Comparison of ENCODE assay signal across 26 cellular contexts in genomic region chr9:137007060-137007815, GRCh38. TPM values are rescaled to one million over a fixed set of nuclear protein-coding genes. Genes with fewer than 3 reads are reported as not detected.
A peak's percentile ranks its signal among the peaks of the same experiment; 100 is the strongest.
DNase-seq lines count a peak whose midpoint lies in the region; ATAC-seq and TF ChIP-seq lines count a peak whose summit lies in the region.
"Had no signal": no experiment of that assay in that cellular context is flagged by ENCODE, and none has a peak within 500 bp of the region (broad histone marks: within the 10 kb centered on the region; RNA-seq: fewer than 3 reads in every experiment).

No MANE protein-coding gene starts in this region.

- WGBS in gastroesophageal sphincter (ENCODE audit: low coverage in 1 of 2), 2 donors = 29% methylated on average over 3 of the region's 30 CpGs; no CpG with 5 or more reads in 1 of the 2 donors
- 61 to 65% methylated on average over 26 to 30 of the region's 30 CpGs for WGBS in testis, 2 donors

- no peaks in the 10 kb centered on the region for H3K9me3 Mint-ChIP-seq in natural killer cell
- no peaks in the 10 kb centered on the region for H3K9me3 Mint-ChIP-seq in activated T-cell treated with anti-CD3 and anti-CD28 coated beads, Interleukin-2, amount 50 U/mL, for 24 hours
- H3K9me3 Mint-ChIP-seq: activated B cell treated with CpG ODN at 0.5 μM for 24 hours; activated naive CD8-positive, alpha-beta T cell treated with anti-CD3 and anti-CD28 coated beads, Interleukin-2, amount 50 U/mL, for 24 hours; activated T-helper 2 cell treated with anti-CD3 and anti-CD28 coated beads, Interferon-gamma antibody, Interleukin-2, Interleukin-4, amounts not matched to agents 10 μg/mL and 5 μg/mL and 100 μg/mL, durations not matched to agents 14 hours and 24 hours and 36 hours; CD8-positive, alpha-beta T cell; immature natural killer cell had no signal

- intact Hi-C loops in testis (cut with DNase I; ENCODE audit: low total_unique reads) (no loop called here), natural killer cell (cut with micrococcal nuclease) (no loop called here)

- TF ChIP-seq EP300 in gastroesophageal sphincter (IDR thresholded peaks at IDR 0.05) = no peak

- TF ChIP-seq POLR2A in gastroesophageal sphincter (IDR thresholded peaks at IDR 0.05) = no peak
- no peak for TF ChIP-seq POLR2A in testis (IDR thresholded peaks at IDR 0.05)

- H3K27ac ChIP-seq in gastroesophageal sphincter (no peak overlapping the region), testis (peak overlapping the region in 1 of 2 donors; percentile 14)
- H3K27ac ChIP-seq: esophagus squamous epithelium, heart left ventricle had no signal

- no peaks in the 10 kb centered on the region for H3K27me3 Mint-ChIP-seq in natural killer cell (ENCODE audit: low read depth in 2 of 2)
- no peaks in the 10 kb centered on the region for H3K27me3 Mint-ChIP-seq in activated T-cell treated with anti-CD3 and anti-CD28 coated beads, Interleukin-2, amount 50 U/mL, for 24 hours
- H3K27me3 Mint-ChIP-seq: activated B cell treated with CpG ODN at 0.5 μM for 24 hours; activated naive CD8-positive, alpha-beta T cell treated with anti-CD3 and anti-CD28 coated beads, Interleukin-2, amount 50 U/mL, for 24 hours had no signal

- no peak overlapping the region for H3K4me3 ChIP-seq in gastroesophageal sphincter
- no peak overlapping the region for H3K4me3 ChIP-seq in testis
- H3K4me3 ChIP-seq: esophagus squamous epithelium, heart left ventricle, K562 had no signal

- H3K4me1 ChIP-seq in gastroesophageal sphincter = peaks cover 0 to 19% (median 5%) of the 10 kb centered on the region in 3 donors
- peaks cover 22% of the 10 kb centered on the region for H3K4me1 ChIP-seq in testis

- peak; percentile 32 for ATAC-seq in gastroesophageal sphincter
- ATAC-seq in natural killer cell = no peak
- ATAC-seq: CD8-positive, alpha-beta T cell; K562 had no signal

- TF ChIP-seq CTCF in gastroesophageal sphincter (IDR thresholded peaks at IDR 0.05) = no peak
- no peak for TF ChIP-seq CTCF in testis (IDR thresholded peaks at IDR 0.05)
- no peak for TF ChIP-seq CTCF in natural killer cell (IDR thresholded peaks at IDR 0.05)

- H3K36me3 ChIP-seq in gastroesophageal sphincter = peaks cover 0 to 49% of the 10 kb centered on the region in 2 donors
- H3K36me3 ChIP-seq in testis (ENCODE audit: low read depth, missing control alignments) = no peaks in the 10 kb centered on the region

- DNase-seq in NCI-H345 (lab: John Stamatoyannopoulos, UW) (peak; percentile 32), NCI-H345 treated with DMSO at 0.1 percent for 48 hours (lab: John Stamatoyannopoulos, UW; ENCODE audit: unreplicated experiment) (no peak), NCI-H2196 treated with DMSO at 0.1 percent for 48 hours (lab: John Stamatoyannopoulos, UW; ENCODE audit: unreplicated experiment) (peak; percentile 30), testis (peak; percentile 68), natural killer cell (no peak), AG20443 (ENCODE audit: low spot score) (no peak)
- DNase-seq in activated T-cell treated with anti-CD3 and anti-CD28 coated beads, Interleukin-2, amount 50 U/mL, for 24 hours = no peak
- DNase-seq: activated B cell treated with CpG ODN at 0.5 μM for 24 hours; activated naive CD8-positive, alpha-beta T cell treated with anti-CD3 and anti-CD28 coated beads, Interleukin-2, amount 50 U/mL, for 24 hours; CD8-positive, alpha-beta T cell; effector CD4-positive, alpha-beta T cell; esophagus squamous epithelium; heart left ventricle; immature natural killer cell; SIG-M5; stimulated activated naive CD8-positive, alpha-beta T cell treated with anti-CD3 and anti-CD28 coated beads, Interleukin-15, Interleukin-2, amounts not matched to agents 100 U/mL and 50 U/mL, for 24 hours; T-helper 2 cell had no signal

- H3K36me3 Mint-ChIP-seq in natural killer cell = no peaks in the 10 kb centered on the region
- peaks cover 6% of the 10 kb centered on the region for H3K36me3 Mint-ChIP-seq in activated T-cell treated with anti-CD3 and anti-CD28 coated beads, Interleukin-2, amount 50 U/mL, for 24 hours (ENCODE audit: low read depth)
- H3K36me3 Mint-ChIP-seq: immature natural killer cell had no signal

- no peak overlapping the region for H3K27ac Mint-ChIP-seq in natural killer cell
- H3K27ac Mint-ChIP-seq in activated T-cell treated with anti-CD3 and anti-CD28 coated beads, Interleukin-2, amount 50 U/mL, for 24 hours = no peak overlapping the region
- H3K27ac Mint-ChIP-seq: activated B cell treated with CpG ODN at 0.5 μM for 24 hours; activated naive CD8-positive, alpha-beta T cell treated with anti-CD3 and anti-CD28 coated beads, Interleukin-2, amount 50 U/mL, for 24 hours; activated T-helper 2 cell treated with anti-CD3 and anti-CD28 coated beads, Interferon-gamma antibody, Interleukin-2, Interleukin-4, amounts not matched to agents 10 μg/mL and 5 μg/mL and 100 μg/mL, durations not matched to agents 14 hours and 24 hours and 36 hours; CD8-positive, alpha-beta T cell; memory B cell had no signal

- H3K4me1 Mint-ChIP-seq in natural killer cell = peaks cover 15 to 22% of the 10 kb centered on the region in 2 donors
- peaks cover 9% of the 10 kb centered on the region for H3K4me1 Mint-ChIP-seq in activated T-cell treated with anti-CD3 and anti-CD28 coated beads, Interleukin-2, amount 50 U/mL, for 24 hours (ENCODE audit: low read depth)
- H3K4me1 Mint-ChIP-seq: activated B cell treated with CpG ODN at 0.5 μM for 24 hours, memory B cell had no signal

- H3K4me3 Mint-ChIP-seq in natural killer cell = no peak overlapping the region
- no peak overlapping the region for H3K4me3 Mint-ChIP-seq in activated T-cell treated with anti-CD3 and anti-CD28 coated beads, Interleukin-2, amount 50 U/mL, for 24 hours
- H3K4me3 Mint-ChIP-seq: activated B cell treated with CpG ODN at 0.5 μM for 24 hours; activated naive CD8-positive, alpha-beta T cell treated with anti-CD3 and anti-CD28 coated beads, Interleukin-2, amount 50 U/mL, for 24 hours; CD8-positive, alpha-beta T cell; memory B cell had no signal

- H3K27me3 ChIP-seq in gastroesophageal sphincter = no peaks in the 10 kb centered on the region
- H3K27me3 ChIP-seq in testis = no peaks in the 10 kb centered on the region
- H3K27me3 ChIP-seq: esophagus squamous epithelium, heart left ventricle had no signal

- H3K9me3 ChIP-seq in gastroesophageal sphincter = no peaks in the 10 kb centered on the region
- H3K9me3 ChIP-seq in testis = no peaks in the 10 kb centered on the region
- H3K9me3 ChIP-seq: esophagus squamous epithelium had no signal

RNA-seq across cellular contexts. Expression of gene CLIC3, which starts 10.9 kb away (rescaled TPM):
- total RNA-seq in gastroesophageal sphincter (1 to 10 TPM in 3 of 4 donors, under 1 TPM in 1; 0.81 to 5.4 (median 2.2) TPM), testis (1 to 10 TPM; 1.8 to 1.9 TPM), natural killer cell (100 to 1,000 TPM; 144 to 286 (median 161) TPM)
- 2.8 TPM for polyA plus RNA-seq in testis (ENCODE audit: insufficient read depth, low read depth, low replicate concordance)
- total RNA-seq: A673; activated B cell treated with CpG ODN at 0.5 μM for 24 hours; activated T-helper 2 cell treated with anti-CD3 and anti-CD28 coated beads, Interferon-gamma antibody, Interleukin-2, Interleukin-4, amounts not matched to agents 10 μg/mL and 5 μg/mL and 100 μg/mL, durations not matched to agents 14 hours and 24 hours and 36 hours had no signal
- polyA plus RNA-seq: neural cell had no signal

RNA-seq across cellular contexts. Expression of gene PAXX, which starts 15.0 kb away (rescaled TPM):
- total RNA-seq in gastroesophageal sphincter = 10 to 100 TPM; 24.2 to 42.6 (median 36.1) TPM
- total RNA-seq in testis = 10 to 100 TPM; 47.8 to 56.6 TPM
- polyA plus RNA-seq in testis (ENCODE audit: insufficient read depth, low read depth, low replicate concordance) = 25.9 TPM
- 100 to 1,000 TPM; 161 to 188 (median 161) TPM for total RNA-seq in natural killer cell

RNA-seq across cellular contexts. Expression of gene ABCA2, which starts 20.8 kb away (rescaled TPM):
- total RNA-seq in gastroesophageal sphincter (10 to 100 TPM; 13.5 to 24.3 (median 19.3) TPM), testis (10 to 100 TPM; 56.0 to 65.5 TPM), natural killer cell (100 to 1,000 TPM; 356 to 416 (median 357) TPM)
- polyA plus RNA-seq in testis (ENCODE audit: insufficient read depth, low read depth, low replicate concordance) = 33.6 TPM

RNA-seq across cellular contexts. Expression of gene LCNL1, which starts 24.4 kb away (rescaled TPM):
- under 1 TPM in 2 of 4 donors, not detected in 2; 0.40 TPM for total RNA-seq in gastroesophageal sphincter
- total RNA-seq in testis = 100 to 1,000 TPM in 1 of 2 donors, 10 to 100 TPM in 1; 59.3 to 131 TPM
- 17.5 TPM for polyA plus RNA-seq in testis (ENCODE audit: insufficient read depth, low read depth, low replicate concordance)
- 1 to 10 TPM; 4.9 to 8.4 (median 8.2) TPM for total RNA-seq in natural killer cell
- total RNA-seq: A673; activated B cell treated with CpG ODN at 0.5 μM for 24 hours; activated T-helper 2 cell treated with anti-CD3 and anti-CD28 coated beads, Interferon-gamma antibody, Interleukin-2, Interleukin-4, amounts not matched to agents 10 μg/mL and 5 μg/mL and 100 μg/mL, durations not matched to agents 14 hours and 24 hours and 36 hours; bronchial epithelial cell; renal cortical epithelial cell had no signal
- polyA plus RNA-seq: immature natural killer cell, neural cell had no signal

RNA-seq across cellular contexts. Expression of gene FUT7, which starts 24.6 kb away (rescaled TPM):
- total RNA-seq in gastroesophageal sphincter = under 1 TPM in 1 of 4 donors, not detected in 3; 0.20 TPM
- total RNA-seq in testis = under 1 TPM; 0.06 to 0.24 TPM
- 0.24 TPM for polyA plus RNA-seq in testis (ENCODE audit: insufficient read depth, low read depth, low replicate concordance)
- 1 to 10 TPM in 2 of 3 donors, under 1 TPM in 1; 0.99 to 5.1 (median 3.9) TPM for total RNA-seq in natural killer cell
- total RNA-seq: A673; activated T-helper 2 cell treated with anti-CD3 and anti-CD28 coated beads, Interferon-gamma antibody, Interleukin-2, Interleukin-4, amounts not matched to agents 10 μg/mL and 5 μg/mL and 100 μg/mL, durations not matched to agents 14 hours and 24 hours and 36 hours; bronchial epithelial cell; K562; renal cortical epithelial cell; urinary bladder had no signal
- polyA plus RNA-seq: K562 had no signal

Comparison
In these comparisons a context has a peak if more than half of its experiments do, and no peak if none do; other contexts are left out.
1. DNase-seq: peak in NCI-H345 (single experiment), NCI-H2196 treated with DMSO at 0.1 percent for 48 hours (single experiment) and testis (single experiment); none in NCI-H345 treated with DMSO at 0.1 percent for 48 hours (single experiment), natural killer cell (single experiment), activated T-cell treated with anti-CD3 and anti-CD28 coated beads, Interleukin-2, amount 50 U/mL, for 24 hours (single experiment) and AG20443 (single experiment).
2. RNA of gene CLIC3, which starts 10.9 kb away (total RNA-seq): 144 to 286 TPM in natural killer cell; 0.81 to 5.4 TPM in gastroesophageal sphincter and 1.8 to 1.9 TPM in testis; every median in the first group is over 10 times any median in the second.
3. RNA of gene ABCA2, which starts 20.8 kb away (total RNA-seq): 356 to 416 TPM in natural killer cell; 56.0 to 65.5 TPM in testis and 13.5 to 24.3 TPM in gastroesophageal sphincter; every median in the first group is over 4 times any median in the second.